15 cellular contexts compared by ENCODE assay signal in the genomic region with DNA sequence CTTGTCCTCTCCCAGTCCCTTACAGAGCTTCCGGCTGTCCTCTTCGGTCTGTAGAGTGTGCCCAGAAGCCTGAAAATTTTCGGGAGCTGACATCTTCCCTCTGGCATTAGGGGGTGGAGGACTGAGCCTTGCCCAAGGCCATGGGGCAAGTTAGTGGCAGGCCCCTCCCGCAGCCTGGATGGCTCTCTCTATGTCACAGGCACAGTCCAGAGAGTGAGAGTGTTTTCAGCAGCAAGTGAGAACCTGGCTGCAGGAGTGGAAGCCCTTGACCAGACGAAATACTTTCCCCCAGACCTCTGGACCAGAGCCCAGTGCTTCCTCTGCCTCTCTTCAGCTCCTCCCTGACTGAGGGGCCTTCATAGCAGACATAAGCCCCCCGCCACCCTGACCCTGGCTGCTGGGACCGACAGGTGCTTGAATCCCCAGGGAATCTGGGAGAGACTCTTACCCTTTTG. TPM values are rescaled to one million over a fixed set of nuclear protein-coding genes. Genes with fewer than 3 reads are reported as not detected.
DNase-seq lines count a peak whose midpoint lies in the region; TF ChIP-seq lines count a peak whose summit lies in the region.
"Had no signal": no experiment of that assay in that cellular context is flagged by ENCODE, and none has a peak within 500 bp of the region (broad histone marks: within the 10 kb centered on the region; RNA-seq: fewer than 3 reads in every experiment).

No MANE protein-coding gene starts in this region.

- no peak overlapping the region for H4K5ac ChIP-seq in H9 (ENCODE audit: insufficient read length, low read depth, low read length)

- H3K27me3 ChIP-seq in mammary epithelial cell (ENCODE audit: insufficient read depth, low read length) (no peaks in the 10 kb centered on the region), H9 (ENCODE audit: insufficient read depth, low read length) (no peaks in the 10 kb centered on the region)

- H3K4me1 ChIP-seq in mammary epithelial cell (ENCODE audit: insufficient read depth, low read length), result no peaks in the 10 kb centered on the region
- no peaks in the 10 kb centered on the region for H3K4me1 ChIP-seq in H9 (ENCODE audit: insufficient read depth, low read length)

- H2AFZ ChIP-seq in mammary epithelial cell (ENCODE audit: low read depth, low read length), result no peak overlapping the region
- H2AFZ ChIP-seq in H9 (ENCODE audit: low read length), result no peak overlapping the region

- intact Hi-C loops in MCF 10A (cut with micrococcal nuclease) (no loop called here), mammary epithelial cell (cut with micrococcal nuclease) (no loop called here), posterior vena cava (cut with DNase I) (no loop called here)

- peak overlapping the region; percentile 53 for H3K27ac Mint-ChIP-seq in MCF 10A (ENCODE audit: low read depth, unreplicated experiment)
- H3K27ac Mint-ChIP-seq in H9, result peak overlapping the region in 2 of 3 experiments; percentile 43 to 79; a peak in 3 of 7 replicates
- no peak overlapping the region for H3K27ac Mint-ChIP-seq in chondrocyte (ENCODE audit: unreplicated experiment)
- H3K27ac Mint-ChIP-seq in osteocyte (ENCODE audit: unreplicated experiment), result no peak overlapping the region
- H3K27ac Mint-ChIP-seq: mesothelial cell of epicardium had no signal

- no peaks in the 10 kb centered on the region for H3K9me3 ChIP-seq in mammary epithelial cell (replicated peaks; ENCODE audit: insufficient read depth, low read length)
- no peaks in the 10 kb centered on the region for H3K9me3 ChIP-seq in H9 (ENCODE audit: control insufficient read depth, low read depth, low read length)

- peaks cover 11% of the 10 kb centered on the region for H3K36me3 ChIP-seq in mammary epithelial cell (ENCODE audit: insufficient read depth, low read length)

- H3K4ac ChIP-seq in H9 (ENCODE audit: low read depth, low read length), result no peak overlapping the region

- H3K4me1 Mint-ChIP-seq in MCF 10A (ENCODE audit: insufficient read depth, unreplicated experiment) (no peaks in the 10 kb centered on the region), H9 (peaks cover 2 to 6% of the 10 kb centered on the region in 2 experiments; a peak in 2 of 4 replicates), chondrocyte (ENCODE audit: low read depth) (no peaks in the 10 kb centered on the region), osteocyte (ENCODE audit: unreplicated experiment) (no peaks in the 10 kb centered on the region)
- H3K4me1 Mint-ChIP-seq: mesothelial cell of epicardium had no signal

- no peaks in the 10 kb centered on the region for H4K20me1 ChIP-seq in mammary epithelial cell (ENCODE audit: insufficient read depth, low read length)
- no peaks in the 10 kb centered on the region for H4K20me1 ChIP-seq in H9 (ENCODE audit: control insufficient read depth, insufficient read depth, insufficient read length)

- dilution Hi-C loops in mammary epithelial cell (cut with HindIII; ENCODE audit: low sequenced_read_pairs), result no loop called here

- H3K4me3 ChIP-seq in mammary epithelial cell (replicated peaks in 1 of 3; ENCODE audit: insufficient read depth in 1 of 3, low read depth in 2 of 3, low read length in 3 of 3), result no peak overlapping the region

- no peak overlapping the region for H4K8ac ChIP-seq in H9 (replicated peaks; ENCODE audit: insufficient read length, low read depth, low read length)

- no peak overlapping the region for H3K56ac ChIP-seq in H9 (ENCODE audit: insufficient read length, low read depth, low read length)

- no peak overlapping the region for H2BK5ac ChIP-seq in H9 (ENCODE audit: insufficient read length, low read length)

- H3K4me2 ChIP-seq in mammary epithelial cell (ENCODE audit: insufficient read depth, low read depth, low read length) (no peak overlapping the region), H9 (ENCODE audit: insufficient read depth, insufficient read length, low read length) (no peak overlapping the region)
- H3K4me2 ChIP-seq: KMS-11 had no signal

- H3K9ac ChIP-seq in mammary epithelial cell (ENCODE audit: insufficient read depth, low read length) (no peak overlapping the region), H9 (ENCODE audit: extremely low read depth, insufficient read length, low read length) (no peak overlapping the region)
- H3K9ac ChIP-seq: KMS-11 had no signal

- H3K9me3 Mint-ChIP-seq in MCF 10A (ENCODE audit: unreplicated experiment) (no peaks in the 10 kb centered on the region), H9 (no peaks in the 10 kb centered on the region), chondrocyte (ENCODE audit: low read depth) (no peaks in the 10 kb centered on the region), osteocyte (ENCODE audit: unreplicated experiment) (no peaks in the 10 kb centered on the region)
- H3K9me3 Mint-ChIP-seq: mesothelial cell of epicardium had no signal

- H2BK15ac ChIP-seq in H9 (ENCODE audit: low read depth, low read length), result no peak overlapping the region

- no peak overlapping the region for H2BK120ac ChIP-seq in H9 (ENCODE audit: low read depth, low read length, poor library complexity, severe bottlenecking)

- H3K79me1 ChIP-seq in H9 (ENCODE audit: insufficient read depth, low read depth, low read length, poor library complexity, severe bottlenecking), result no peaks in the 10 kb centered on the region

- no TSS peak for BruUV-seq in MCF 10A (replicated peaks; lab: Mats Ljungman, UMichigan)
- BruUV-seq in mammary epithelial cell (replicated peaks; lab: Mats Ljungman, UMichigan), result no TSS peak

- no peak overlapping the region for H2BK20ac ChIP-seq in H9 (ENCODE audit: low read depth, low read length, poor library complexity, severe bottlenecking)

- no peak overlapping the region for H4K91ac ChIP-seq in H9 (ENCODE audit: insufficient read length, low read depth, low read length)

- no peaks in the 10 kb centered on the region for H3K23me2 ChIP-seq in H9 (ENCODE audit: insufficient read length, low read depth, low read length, poor library complexity, severe bottlenecking)

- H3K14ac ChIP-seq in H9 (ENCODE audit: insufficient read depth, low read length), result no peak overlapping the region

- H3K4me3 Mint-ChIP-seq in MCF 10A (ENCODE audit: unreplicated experiment) (no peak overlapping the region), H9 (no peak overlapping the region), chondrocyte (ENCODE audit: unreplicated experiment) (no peak overlapping the region), osteocyte (ENCODE audit: unreplicated experiment) (no peak overlapping the region)
- H3K4me3 Mint-ChIP-seq: mesothelial cell of epicardium had no signal

- no peaks in the 10 kb centered on the region for H3K27me3 Mint-ChIP-seq in MCF 10A (ENCODE audit: insufficient read depth, unreplicated experiment)
- H3K27me3 Mint-ChIP-seq in H9 (ENCODE audit: low read depth), result no peaks in the 10 kb centered on the region; the same call in 1 of the 2 replicates
- no peaks in the 10 kb centered on the region for H3K27me3 Mint-ChIP-seq in chondrocyte (ENCODE audit: low read depth)
- H3K27me3 Mint-ChIP-seq in osteocyte (ENCODE audit: unreplicated experiment), result no peaks in the 10 kb centered on the region

- no peak overlapping the region for H3K18ac ChIP-seq in H9 (ENCODE audit: insufficient read length, low read depth, low read length)

- DNase-seq in MCF 10A (ENCODE audit: unreplicated experiment) (no peak), mammary epithelial cell (no peak), H9 (peak; percentile 15), chondrocyte (ENCODE audit: low spot score) (peak; percentile 43), osteocyte (ENCODE audit: extremely low spot score, unreplicated experiment) (peak; percentile 74), DMS114 treated with DMSO at 0.1 percent for 48 hours (lab: John Stamatoyannopoulos, UW; ENCODE audit: unreplicated experiment) (no peak), posterior vena cava (ENCODE audit: low spot score) (no peak), GM03348 (ENCODE audit: low spot score) (no peak)
- DNase-seq: activated CD4-positive, alpha-beta T cell treated with anti-CD3 and anti-CD28 coated beads, Interleukin-2, amount 50 U/mL, for 4 hours; activated naive CD4-positive, alpha-beta T cell treated with Interleukin-2 at 50 U/mL for 16 hours; NCI-H1436 treated with DMSO at 0.1 percent for 48 hours; NCI-H510A treated with DMSO at 0.1 percent for 48 hours; stimulated activated CD4-positive, alpha-beta T cell treated with anti-CD3 and anti-CD28 coated beads, Interleukin-12 subunit alpha, Interleukin-12 subunit beta, amount 100 ng/mL, for 4 hours had no signal

- H3K23ac ChIP-seq in H9 (ENCODE audit: insufficient read length, low read depth, low read length), result no peak overlapping the region

- H3K36me3 Mint-ChIP-seq in MCF 10A (ENCODE audit: insufficient read depth, unreplicated experiment) (peaks cover 31% of the 10 kb centered on the region), H9 (ENCODE audit: insufficient read depth in 1 of 3, low read depth in 3 of 3) (peaks cover 12 to 49% (median 27%) of the 10 kb centered on the region in 3 experiments; a peak in 6 of 7 replicates), chondrocyte (ENCODE audit: low read depth) (peaks cover 40% of the 10 kb centered on the region), osteocyte (ENCODE audit: unreplicated experiment) (peaks cover 42% of the 10 kb centered on the region)

- no peak overlapping the region for H2AK5ac ChIP-seq in H9 (ENCODE audit: insufficient read length, low read length)

- no peaks in the 10 kb centered on the region for H3K79me2 ChIP-seq in mammary epithelial cell (ENCODE audit: insufficient read depth, low read length)
- H3K79me2 ChIP-seq in H9 (ENCODE audit: insufficient read depth, low read length), result no peaks in the 10 kb centered on the region

- H3T11ph ChIP-seq in H9 (ENCODE audit: low read length), result no peak overlapping the region

- POLR2A ChIA-PET in MCF 10A (lab: Yijun Ruan, JAX), result no interaction called here

- no peak for TF ChIP-seq CTCF in MCF 10A (IDR thresholded peaks at IDR 0.05; ENCODE audit: unreplicated experiment)
- TF ChIP-seq CTCF in mammary epithelial cell (conservative IDR thresholded peaks at IDR 0.05 in 1 of 2, IDR thresholded peaks at IDR 0.05 in 1 of 2; ENCODE audit: extremely low read depth in 1 of 2, insufficient read depth in 1 of 2, low read depth in 1 of 2, low read length in 2 of 2), result no peak
- no peak for TF ChIP-seq CTCF in H9 (conservative IDR thresholded peaks at IDR 0.05)
- TF ChIP-seq CTCF in chondrocyte (IDR thresholded peaks at IDR 0.05), result no peak
- TF ChIP-seq CTCF in osteocyte (IDR thresholded peaks at IDR 0.05), result no peak

- CTCF ChIA-PET in MCF 10A (lab: Yijun Ruan, JAX), result interaction anchor here (0.7 kb wide), 2 partner anchors 7 to 292 kb away, joined by 4 read pairs; no protein-coding TSS in a partner anchor
- CTCF ChIA-PET in mammary epithelial cell (lab: Charles Lee; ENCODE audit: low non-redundant PET), result no interaction called here

- 97% methylated on average over 6 of the region's 7 CpGs for WGBS in mammary epithelial cell (ENCODE audit: low coverage, missing lambda C conversion rate)
- no CpG with 5 or more reads among the region's 7 CpGs for WGBS in H9 (ENCODE audit: extremely low coverage, insufficient read length, low lambda C conversion rate)

- in situ Hi-C loops in mammary epithelial cell (cut with MboI; ENCODE audit: low sequenced_read_pairs in 2 of 2), result no loop called here

- H3K27ac ChIP-seq in mammary epithelial cell (ENCODE audit: insufficient read depth, low read depth, low read length), result no peak overlapping the region
- no peak overlapping the region for H3K27ac ChIP-seq in H9 (ENCODE audit: insufficient read length, low read depth, low read length)
- H3K27ac ChIP-seq: KMS-11 had no signal

- no peak overlapping the region for H2BK12ac ChIP-seq in H9 (ENCODE audit: insufficient read length, low read depth, low read length)

RNA-seq across cellular contexts. Expression of a gene that starts 50.5 kb away (rescaled TPM):
- 16.2 and 16.5 TPM in 2 replicates for total RNA-seq in MCF 10A (2022)
- 10 to 100 TPM; 22.7 to 41.2 TPM for total RNA-seq in mammary epithelial cell
- 28.1 TPM for polyA plus RNA-seq in mammary epithelial cell
- polyA minus RNA-seq in mammary epithelial cell, result 33.3 TPM
- total RNA-seq in H9 (2021), result 6.2 and 9.9 TPM in 2 replicates
- 14.4 to 20.2 TPM (median 16.7 TPM) in 3 replicates for total RNA-seq in chondrocyte
- total RNA-seq in osteocyte, result 17.5 and 19.1 TPM in 2 replicates
- total RNA-seq in posterior vena cava, result 10 to 100 TPM; 14.9 to 18.1 TPM

Comparison
In these comparisons a context has a peak if more than half of its experiments do, and no peak if none do; other contexts are left out.
1. DNase-seq: peak in H9 (single experiment), chondrocyte (single experiment) and osteocyte (single experiment); none in MCF 10A (single experiment), mammary epithelial cell (single experiment), DMS114 treated with DMSO at 0.1 percent for 48 hours (single experiment), posterior vena cava (single experiment) and GM03348 (single experiment).
2. H3K27ac Mint-ChIP-seq: peak in MCF 10A (single experiment) and H9 (2 of 3); none in chondrocyte (single experiment) and osteocyte (single experiment).